ENCODE assay signal across 1 cellular context in genomic region chr2:15968280-15969178, GRCh38.
TF ChIP-seq lines count a peak whose summit lies in the region.

No MANE protein-coding gene starts in this region.

TF ChIP-seq in HepG2, 621 proteins besides CTCF, POLR2A, EP300 and RAD21:
- TF ChIP-seq HMGA1 (CRISPR knock-in tag; conservative IDR thresholded peaks at IDR 0.05) (no peak), ZNF768 (CRISPR knock-in tag; IDR thresholded peaks at IDR 0.05) (no peak), RAD51 (IDR thresholded peaks at IDR 0.05; ENCODE audit: borderline replicate concordance) (0 out of 2 replicates have a peak, but pooled peaks have one; percentile 6), NCOA1 (CRISPR knock-in tag; IDR thresholded peaks at IDR 0.05) (no peak)
